Comparison of ENCODE assay signal across 8 cellular contexts in genomic region chr7:2864999-2865670, GRCh38.
DNase-seq lines count a peak whose midpoint lies in the region; ATAC-seq lines count a peak whose summit lies in the region.

No MANE protein-coding gene starts in this region.

- DNase-seq in C1 segment of cervical spinal cord (lab: John Stamatoyannopoulos, UW) (peak in 10 of 14 donors; percentile 5 to 55 (median 24)), NCI-H748 (lab: John Stamatoyannopoulos, UW; ENCODE audit: unreplicated experiment) (peak; percentile 62), middle frontal gyrus (ENCODE audit: extremely low spot score, low spot score) (peak; percentile 35), GOT3 (lab: John Stamatoyannopoulos, UW) (no peak)
- peak; percentile 32 to 54 for DNase-seq in activated CD8-positive, alpha-beta memory T cell treated with anti-CD3 and anti-CD28 coated beads for 1 hour (ENCODE audit: extremely low read depth in 1 of 2, low read depth in 1 of 2)
- DNase-seq in effector CD8-positive, alpha-beta T cell (lab: John Stamatoyannopoulos, UW): peak; percentile 73
- peak; percentile 40 to 63 for DNase-seq in stimulated activated CD8-positive, alpha-beta memory T cell treated with anti-CD3 and anti-CD28 coated beads, Interleukin-7, amount 100 ng/mL, for 1 hour (ENCODE audit: low read depth in 2 of 2)

- ATAC-seq in GM21526 (IDR thresholded peaks at IDR 0.05; ENCODE audit: low FRiP score, unreplicated experiment): peak; percentile 52
